ENCODE assay signal across 1 cellular context in the genomic region with DNA sequence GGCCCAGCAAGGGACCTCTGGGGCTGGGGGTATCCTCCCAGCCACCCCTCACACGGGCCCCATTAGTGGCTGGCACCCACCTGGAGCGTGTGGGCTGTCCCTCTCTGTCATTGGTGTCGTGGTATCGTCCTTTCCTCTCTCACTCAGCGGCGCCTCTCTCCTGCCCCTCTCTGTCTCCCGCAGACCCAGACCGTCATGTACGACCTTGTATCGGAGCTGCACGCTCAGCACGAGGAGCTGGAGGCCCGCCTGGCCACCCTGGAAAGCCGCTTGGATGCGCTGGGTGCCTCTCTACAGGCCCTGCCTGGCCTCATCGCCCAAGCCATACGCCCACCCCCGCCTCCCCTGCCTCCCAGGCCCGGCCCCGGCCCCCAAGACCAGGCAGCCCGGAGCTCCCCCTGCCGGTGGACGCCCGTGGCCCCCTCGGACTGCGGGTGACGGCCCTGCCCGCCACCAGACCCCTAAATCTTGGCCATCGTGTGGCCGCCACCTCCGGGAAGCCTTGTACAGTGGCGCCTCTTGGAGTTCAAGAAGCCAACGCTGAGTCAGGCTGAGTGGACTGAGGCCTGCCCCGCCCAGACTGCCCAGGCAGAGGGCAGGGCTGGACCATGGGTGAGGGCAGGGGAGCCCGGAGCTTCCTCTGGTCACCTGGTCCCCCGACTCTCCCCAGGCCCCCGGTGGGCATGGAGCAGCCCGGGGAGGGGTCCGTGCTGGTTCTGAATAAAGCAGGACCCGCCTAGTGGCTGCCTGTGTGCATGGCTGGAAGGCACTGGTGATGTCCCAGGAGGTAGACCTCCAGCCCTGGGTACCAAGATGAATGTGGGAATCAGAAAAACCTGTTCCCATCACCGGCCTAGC.
TF ChIP-seq lines count a peak whose summit lies in the region.

No MANE protein-coding gene starts in this region.

TF ChIP-seq in A549, 52 proteins besides CTCF, POLR2A, EP300 and RAD21 (continued from another document):
- TF ChIP-seq NFE2L2 (conservative IDR thresholded peaks at IDR 0.05; ENCODE audit: low read length) (0 out of 2 replicates have a peak, but pooled peaks have one; percentile 25), HOXA7 (CRISPR knock-in tag; IDR thresholded peaks at IDR 0.05) (no peak), NPAS2 (CRISPR knock-in tag; IDR thresholded peaks at IDR 0.05; ENCODE audit: borderline replicate concordance) (no peak), RARB (CRISPR knock-in tag; IDR thresholded peaks at IDR 0.05) (no peak), CBX2 (IDR thresholded peaks at IDR 0.05; ENCODE audit: borderline replicate concordance, low read depth) (no peak), SMC3 (IDR thresholded peaks at IDR 0.05) (peak; percentile 29; the same call in 2 of the 3 replicates), BHLHE40 (IDR thresholded peaks at IDR 0.05; ENCODE audit: low read depth, low read length) (no peak), JUNB (IDR thresholded peaks at IDR 0.05) (no peak), ZFP36 (IDR thresholded peaks at IDR 0.05; ENCODE audit: borderline replicate concordance, partially characterized antibody) (peak; percentile 47), JUN (IDR thresholded peaks at IDR 0.05) (peak in 1 of 2 experiments; percentile 60; a peak in 1 of 5 replicates), HDAC2 (IDR thresholded peaks at IDR 0.05) (no peak)
- TF ChIP-seq, protein P1, sequence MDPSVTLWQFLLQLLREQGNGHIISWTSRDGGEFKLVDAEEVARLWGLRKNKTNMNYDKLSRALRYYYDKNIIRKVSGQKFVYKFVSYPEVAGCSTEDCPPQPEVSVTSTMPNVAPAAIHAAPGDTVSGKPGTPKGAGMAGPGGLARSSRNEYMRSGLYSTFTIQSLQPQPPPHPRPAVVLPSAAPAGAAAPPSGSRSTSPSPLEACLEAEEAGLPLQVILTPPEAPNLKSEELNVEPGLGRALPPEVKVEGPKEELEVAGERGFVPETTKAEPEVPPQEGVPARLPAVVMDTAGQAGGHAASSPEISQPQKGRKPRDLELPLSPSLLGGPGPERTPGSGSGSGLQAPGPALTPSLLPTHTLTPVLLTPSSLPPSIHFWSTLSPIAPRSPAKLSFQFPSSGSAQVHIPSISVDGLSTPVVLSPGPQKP (IDR thresholded peaks at IDR 0.05; ENCODE audit: low read depth, low read length): no peak
- TF ChIP-seq, protein P2, sequence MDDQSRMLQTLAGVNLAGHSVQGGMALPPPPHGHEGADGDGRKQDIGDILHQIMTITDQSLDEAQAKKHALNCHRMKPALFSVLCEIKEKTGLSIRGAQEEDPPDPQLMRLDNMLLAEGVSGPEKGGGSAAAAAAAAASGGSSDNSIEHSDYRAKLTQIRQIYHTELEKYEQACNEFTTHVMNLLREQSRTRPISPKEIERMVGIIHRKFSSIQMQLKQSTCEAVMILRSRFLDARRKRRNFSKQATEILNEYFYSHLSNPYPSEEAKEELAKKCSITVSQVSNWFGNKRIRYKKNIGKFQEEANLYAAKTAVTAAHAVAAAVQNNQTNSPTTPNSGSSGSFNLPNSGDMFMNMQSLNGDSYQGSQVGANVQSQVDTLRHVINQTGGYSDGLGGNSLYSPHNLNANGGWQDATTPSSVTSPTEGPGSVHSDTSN (IDR thresholded peaks at IDR 0.05): no peak
- TF ChIP-seq, protein P3, sequence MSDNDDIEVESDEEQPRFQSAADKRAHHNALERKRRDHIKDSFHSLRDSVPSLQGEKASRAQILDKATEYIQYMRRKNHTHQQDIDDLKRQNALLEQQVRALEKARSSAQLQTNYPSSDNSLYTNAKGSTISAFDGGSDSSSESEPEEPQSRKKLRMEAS (IDR thresholded peaks at IDR 0.05): peak; percentile 53; the same call in 1 of the 2 replicates
- TF ChIP-seq, protein P4, sequence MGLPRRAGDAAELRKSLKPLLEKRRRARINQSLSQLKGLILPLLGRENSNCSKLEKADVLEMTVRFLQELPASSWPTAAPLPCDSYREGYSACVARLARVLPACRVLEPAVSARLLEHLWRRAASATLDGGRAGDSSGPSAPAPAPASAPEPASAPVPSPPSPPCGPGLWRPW (IDR thresholded peaks at IDR 0.05): no peak
